17 cellular contexts compared by ENCODE assay signal in genomic region chr3:138400651-138401070, GRCh38. TPM values are rescaled to one million over a fixed set of nuclear protein-coding genes. Genes with fewer than 3 reads are reported as not detected.
"Had no signal": no experiment of that assay in that cellular context is flagged by ENCODE, and none has a peak within 500 bp of the region (broad histone marks: within the 10 kb centered on the region; RNA-seq: fewer than 3 reads in every experiment).

No MANE protein-coding gene starts in this region.

- H3K4me1 ChIP-seq: ascending aorta, tibial artery had no signal

- H3K4me3 ChIP-seq: ascending aorta, mucosa of descending colon, psoas muscle, tibial artery had no signal

- DNase-seq: activated CD4-positive, alpha-beta T cell treated with anti-CD3 and anti-CD28 coated beads for 1 hour; activated CD4-positive, alpha-beta T cell treated with anti-CD3 and anti-CD28 coated beads, Interleukin-2, amount 50 U/mL, for 4 hours; activated naive CD4-positive, alpha-beta T cell treated with anti-CD3 and anti-CD28 coated beads for 36 hours; activated naive CD8-positive, alpha-beta T cell treated with anti-CD3 and anti-CD28 coated beads, Interleukin-2, amount 50 U/mL, for 24 hours; foreskin fibroblast; glutamatergic neuron; immature natural killer cell; mucosa of descending colon; natural killer cell; psoas muscle had no signal

- ATAC-seq: activated naive CD8-positive, alpha-beta T cell treated with anti-CD3 and anti-CD28 coated beads, Interleukin-2, amount 50 U/mL, for 24 hours; mucosa of descending colon; natural killer cell; psoas muscle; stimulated activated effector memory CD8-positive, alpha-beta T cell treated with anti-CD3 and anti-CD28 coated beads, Interleukin-12 subunit alpha, Interleukin-12 subunit beta, amount 100 ng/mL, for 72 hours had no signal

- H3K9me3 ChIP-seq: ascending aorta, mucosa of descending colon, psoas muscle, tibial artery had no signal

- H3K27ac ChIP-seq: ascending aorta, psoas muscle, tibial artery had no signal

- H3K27me3 ChIP-seq: ascending aorta, tibial artery had no signal

RNA-seq across cellular contexts. Expression of gene ESYT3, which starts 33.8 kb away (rescaled TPM):
- total RNA-seq: ascending aorta, endothelial cell of umbilical vein, lung microvascular endothelial cell, natural killer cell had no signal
- polyA plus RNA-seq: endothelial cell of umbilical vein, immature natural killer cell had no signal

RNA-seq across cellular contexts. Expression of gene MRAS, which starts 52.3 kb away (rescaled TPM):
- total RNA-seq: activated T-helper 2 cell treated with anti-CD3 and anti-CD28 coated beads, Interferon-gamma antibody, Interleukin-2, Interleukin-4, amounts not matched to agents 10 μg/mL and 5 μg/mL and 100 μg/mL, durations not matched to agents 14 hours and 24 hours and 36 hours; T-helper 1 cell treated with Interleukin-12 subunit alpha and Interleukin-12 subunit beta and Interleukin-4 antibody, amounts not matched to agents 30 ng/mL and 1 ng/mL, for 36 hours had no signal
- polyA plus RNA-seq: immature natural killer cell had no signal
